Comparison of ENCODE assay signal across 19 cellular contexts in the genomic region with DNA sequence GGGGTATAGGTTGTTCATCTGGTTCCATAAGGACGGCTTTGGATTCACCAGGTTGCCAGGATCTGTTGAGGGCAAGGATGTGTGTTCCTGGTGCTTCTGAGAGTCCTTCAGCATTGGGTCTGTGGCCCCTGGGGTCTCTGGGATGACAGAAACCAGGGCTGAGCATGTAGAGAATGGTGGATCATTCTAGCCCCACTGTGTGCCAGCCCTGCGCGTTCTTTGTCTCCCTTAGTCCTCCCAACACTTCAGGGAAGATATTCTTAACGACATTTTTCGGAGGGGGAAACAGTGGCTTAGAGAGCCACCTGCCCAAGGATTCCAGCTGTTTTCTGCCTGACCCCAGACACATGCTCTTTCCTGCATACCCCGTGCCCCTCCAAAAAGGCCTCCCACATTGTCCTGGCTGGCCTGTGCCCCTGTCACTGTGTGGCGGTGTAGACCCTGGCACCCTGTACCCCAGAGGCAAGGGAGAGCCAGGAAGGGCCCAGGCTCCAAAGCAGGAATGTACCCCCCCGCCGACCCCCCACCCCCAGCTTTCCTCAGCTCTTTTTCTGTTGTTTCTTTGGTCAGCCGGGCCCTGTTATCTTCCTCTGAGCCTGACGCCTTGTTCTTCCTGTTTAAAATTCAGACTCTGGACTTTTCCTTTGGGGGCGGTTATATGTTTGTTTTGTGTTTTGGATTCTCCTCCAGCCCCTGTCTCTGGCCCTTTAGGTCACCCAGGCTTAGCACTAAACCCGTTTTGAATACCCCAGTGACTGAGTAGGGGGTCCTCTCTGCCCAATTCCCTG. TPM values are rescaled to one million over a fixed set of nuclear protein-coding genes. Genes with fewer than 3 reads are reported as not detected.
A peak's percentile ranks its signal among the peaks of the same experiment; 100 is the strongest.
DNase-seq lines count a peak whose midpoint lies in the region; ATAC-seq and TF ChIP-seq lines count a peak whose summit lies in the region.
"Had no signal": no experiment of that assay in that cellular context is flagged by ENCODE, and none has a peak within 500 bp of the region (broad histone marks: within the 10 kb centered on the region; RNA-seq: fewer than 3 reads in every experiment).

No MANE protein-coding gene starts in this region.

- peak; percentile 35 for ATAC-seq in left lobe of liver
- no peak for ATAC-seq in activated CD4-positive, alpha-beta T cell treated with anti-CD3 and anti-CD28 coated beads for 36 hours
- ATAC-seq: activated naive CD4-positive, alpha-beta T cell treated with anti-CD3 and anti-CD28 coated beads, Interleukin-2, amount 50 U/mL, for 72 hours; naive thymus-derived CD4-positive, alpha-beta T cell had no signal

- H3K9ac ChIP-seq in Loucy (ENCODE audit: low read depth, low read length, poor library complexity, severe bottlenecking): peak overlapping the region; percentile 38

- POLR2A ChIA-PET in activated CD4-positive, alpha-beta T cell treated with anti-CD3 and anti-CD28 coated beads for 36 hours (lab: Charles Lee): no interaction called here

- no peaks in the 10 kb centered on the region for H3K9me2 ChIP-seq in Loucy (replicated peaks; ENCODE audit: low read depth, low read length)

- intact Hi-C loops in activated CD4-positive, alpha-beta T cell treated with anti-CD3 and anti-CD28 coated beads for 36 hours (cut with DNase I, micrococcal nuclease): no loop called here
- intact Hi-C loops in adrenal gland (cut with DNase I): no loop called here

- WGBS in adrenal gland, 4 donors: 58 to 68% (median 65%) methylated on average over 13 of the region's 13 CpGs

- no peaks in the 10 kb centered on the region for H3K36me3 ChIP-seq in Loucy (ENCODE audit: insufficient read depth, low read length)
- H3K36me3 ChIP-seq in adrenal gland (replicated peaks in 1 of 2): no peaks in the 10 kb centered on the region

- no peaks in the 10 kb centered on the region for H3K36me3 Mint-ChIP-seq in progenitor cell of endocrine pancreas (ENCODE audit: insufficient read depth)
- H3K36me3 Mint-ChIP-seq in activated CD4-positive, alpha-beta T cell treated with anti-CD3 and anti-CD28 coated beads for 36 hours (ENCODE audit: low read depth): no peaks in the 10 kb centered on the region
- H3K36me3 Mint-ChIP-seq: activated naive CD4-positive, alpha-beta T cell treated with anti-CD3 and anti-CD28 coated beads, Interleukin-2, amount 50 U/mL, for 72 hours; naive thymus-derived CD4-positive, alpha-beta T cell had no signal

- H3K4me1 ChIP-seq in Loucy (ENCODE audit: insufficient read depth, low read length, poor library complexity, severe bottlenecking) (no peaks in the 10 kb centered on the region), adrenal gland (replicated peaks in 1 of 2) (no peaks in the 10 kb centered on the region)

- TF ChIP-seq POLR2A in adrenal gland (IDR thresholded peaks at IDR 0.05): no peak

- TF ChIP-seq CTCF in Loucy (conservative IDR thresholded peaks at IDR 0.05; ENCODE audit: low read length) (no peak), choroid plexus epithelial cell (conservative IDR thresholded peaks at IDR 0.05; ENCODE audit: low read depth, low read length) (no peak), progenitor cell of endocrine pancreas (IDR thresholded peaks at IDR 0.05; ENCODE audit: unreplicated experiment) (no peak), adrenal gland (IDR thresholded peaks at IDR 0.05) (no peak)

- no peaks in the 10 kb centered on the region for H3K27me3 ChIP-seq in Loucy (ENCODE audit: insufficient read depth, low read length, poor library complexity, severe bottlenecking)
- no peaks in the 10 kb centered on the region for H3K27me3 ChIP-seq in adrenal gland

- peaks cover 7% of the 10 kb centered on the region for H3K4me1 Mint-ChIP-seq in progenitor cell of endocrine pancreas (ENCODE audit: low read depth)
- no peaks in the 10 kb centered on the region for H3K4me1 Mint-ChIP-seq in activated CD4-positive, alpha-beta T cell treated with anti-CD3 and anti-CD28 coated beads for 36 hours

- no peak overlapping the region for H3K4me2 ChIP-seq in Loucy (ENCODE audit: low read depth, low read length, poor library complexity, severe bottlenecking)

- H3K79me2 ChIP-seq in Loucy (ENCODE audit: insufficient read depth, low read length): no peaks in the 10 kb centered on the region

- peak overlapping the region in 2 of 5 donors; percentile 5 to 55 for H3K27ac ChIP-seq in adrenal gland
- H3K27ac ChIP-seq: epithelial cell of prostate had no signal

- H3F3A ChIP-seq in Loucy (ENCODE audit: low read depth): no peaks in the 10 kb centered on the region

- H2AFZ ChIP-seq in Loucy (ENCODE audit: low read length): peak overlapping the region; percentile 56; the same call in 1 of the 2 replicates

- CTCF ChIA-PET in activated CD4-positive, alpha-beta T cell treated with anti-CD3 and anti-CD28 coated beads for 36 hours (lab: Charles Lee): no interaction called here

- peak overlapping the region; percentile 64 for H3K27ac Mint-ChIP-seq in progenitor cell of endocrine pancreas
- H3K27ac Mint-ChIP-seq in activated CD4-positive, alpha-beta T cell treated with anti-CD3 and anti-CD28 coated beads for 36 hours: no peak overlapping the region
- H3K27ac Mint-ChIP-seq: activated naive CD4-positive, alpha-beta T cell treated with anti-CD3 and anti-CD28 coated beads, Interleukin-2, amount 50 U/mL, for 72 hours; naive thymus-derived CD4-positive, alpha-beta T cell; T-helper 1 cell treated with Interleukin-12 subunit alpha and Interleukin-12 subunit beta and Interleukin-4 antibody, amounts not matched to agents 30 μg/mL and 1 μg/mL, for 36 hours had no signal

- H4K20me1 ChIP-seq in Loucy (ENCODE audit: insufficient read depth, low read length, poor library complexity, severe bottlenecking): no peaks in the 10 kb centered on the region

- no peaks in the 10 kb centered on the region for H3K9me3 Mint-ChIP-seq in progenitor cell of endocrine pancreas (ENCODE audit: low read depth)
- no peaks in the 10 kb centered on the region for H3K9me3 Mint-ChIP-seq in activated CD4-positive, alpha-beta T cell treated with anti-CD3 and anti-CD28 coated beads for 36 hours (ENCODE audit: low read depth)
- H3K9me3 Mint-ChIP-seq: activated naive CD4-positive, alpha-beta T cell treated with anti-CD3 and anti-CD28 coated beads, Interleukin-2, amount 50 U/mL, for 72 hours; naive thymus-derived CD4-positive, alpha-beta T cell; T-helper 1 cell treated with Interleukin-12 subunit alpha and Interleukin-12 subunit beta and Interleukin-4 antibody, amounts not matched to agents 30 μg/mL and 1 μg/mL, for 36 hours had no signal

- DNase-seq in choroid plexus epithelial cell (ENCODE audit: low read depth) (peak; percentile 27), left lobe of liver (ENCODE audit: low spot score) (no peak), progenitor cell of endocrine pancreas (ENCODE audit: low spot score, unreplicated experiment) (no peak), adrenal gland (no peak)
- DNase-seq in activated CD4-positive, alpha-beta T cell treated with anti-CD3 and anti-CD28 coated beads for 36 hours: no peak
- no peak for DNase-seq in NK-92 treated with Interleukin-12 subunit alpha and Interleukin-12 subunit beta, amount 100 ng/mL, for 24 hours (lab: John Stamatoyannopoulos, UW)
- DNase-seq in stimulated activated CD4-positive, alpha-beta T cell treated with anti-CD3 and anti-CD28 coated beads, Interleukin-4, amount 100 ng/mL, for 24 hours: no peak
- DNase-seq: central memory CD4-positive, alpha-beta T cell; GF-D8; naive thymus-derived CD4-positive, alpha-beta T cell; NCI-H2081 treated with DMSO at 0.1 percent for 48 hours; NCI-H774; RPMI8226; stimulated activated CD8-positive, alpha-beta memory T cell treated with anti-CD3 and anti-CD28 coated beads, Interleukin-4, amount 100 ng/mL, for 48 hours had no signal

- H3K4me3 Mint-ChIP-seq in progenitor cell of endocrine pancreas (ENCODE audit: low read depth): no peak overlapping the region
- no peak overlapping the region for H3K4me3 Mint-ChIP-seq in activated CD4-positive, alpha-beta T cell treated with anti-CD3 and anti-CD28 coated beads for 36 hours
- H3K4me3 Mint-ChIP-seq: naive thymus-derived CD4-positive, alpha-beta T cell; T-helper 1 cell treated with Interleukin-12 subunit alpha and Interleukin-12 subunit beta and Interleukin-4 antibody, amounts not matched to agents 30 μg/mL and 1 μg/mL, for 36 hours had no signal

- H3K9me3 ChIP-seq in Loucy (ENCODE audit: insufficient read depth, low read depth, low read length) (no peaks in the 10 kb centered on the region), adrenal gland (replicated peaks in 1 of 3) (no peaks in the 10 kb centered on the region)

- H3K27me3 Mint-ChIP-seq in progenitor cell of endocrine pancreas: peaks cover 5% of the 10 kb centered on the region
- no peaks in the 10 kb centered on the region for H3K27me3 Mint-ChIP-seq in activated CD4-positive, alpha-beta T cell treated with anti-CD3 and anti-CD28 coated beads for 36 hours
- H3K27me3 Mint-ChIP-seq: naive thymus-derived CD4-positive, alpha-beta T cell had no signal

- H3K4me3 ChIP-seq in Loucy (ENCODE audit: low read length, poor library complexity, severe bottlenecking) (no peak overlapping the region), choroid plexus epithelial cell (ENCODE audit: low read depth, low read length) (no peak overlapping the region), adrenal gland (no peak overlapping the region)

RNA-seq across cellular contexts. Expression of a gene that starts 57.8 kb away (rescaled TPM):
- total RNA-seq in left lobe of liver: 16.2 TPM
- 35.5 and 38.9 TPM in 2 replicates for total RNA-seq in progenitor cell of endocrine pancreas
- total RNA-seq in activated CD4-positive, alpha-beta T cell treated with anti-CD3 and anti-CD28 coated beads for 36 hours: under 1 TPM; 0.19 to 0.23 TPM
- 10 to 100 TPM in 4 of 8 donors, 1 to 10 TPM in 4; 5.7 to 31.9 (median 9.5) TPM for total RNA-seq in adrenal gland
- 1 to 10 TPM; 1.9 to 7.0 (median 2.7) TPM for polyA plus RNA-seq in adrenal gland
- total RNA-seq: MCF 10A had no signal
- polyA plus RNA-seq: naive thymus-derived CD4-positive, alpha-beta T cell had no signal

Comparison
In these comparisons a context has a peak if more than half of its experiments do, and no peak if none do; other contexts are left out.
1. RNA of a gene that starts 57.8 kb away (total RNA-seq): 35.5 to 38.9 TPM in progenitor cell of endocrine pancreas, 16.2 TPM in left lobe of liver (single experiment) and 5.7 to 31.9 TPM in adrenal gland; 0.19 to 0.23 TPM in activated CD4-positive, alpha-beta T cell treated with anti-CD3 and anti-CD28 coated beads for 36 hours; every median in the first group is over 4 times any median in the second.